1 cellular context compared by ENCODE assay signal in genomic region chr18:9838144-9838877, GRCh38.
TF ChIP-seq lines count a peak whose summit lies in the region.

No MANE protein-coding gene starts in this region.

TF ChIP-seq in H1, 55 proteins besides CTCF, POLR2A, EP300 and RAD21 (continued from another document):
- 0 out of 2 replicates have a peak, but pooled peaks have one; percentile 44 for TF ChIP-seq RBBP5 (IDR thresholded peaks at IDR 0.05; ENCODE audit: borderline replicate concordance, low read depth, low read length)
- peak; percentile 85; the same call in 1 of the 2 replicates for TF ChIP-seq TEAD4 (IDR thresholded peaks at IDR 0.05; ENCODE audit: low read depth, low read length)
- no peak for TF ChIP-seq HDAC2 (IDR thresholded peaks at IDR 0.05; ENCODE audit: borderline replicate concordance in 1 of 2, low read depth in 2 of 2, low read length in 2 of 2)
- TF ChIP-seq BCL11A (IDR thresholded peaks at IDR 0.05; ENCODE audit: low read depth in 2 of 2, low read length in 2 of 2): peak in 1 of 2 experiments; percentile 65
- TF ChIP-seq TBP (IDR thresholded peaks at IDR 0.05; ENCODE audit: low read depth, low read length): no peak
- 0 out of 2 replicates have a peak, but pooled peaks have one; percentile 25 for TF ChIP-seq TCF12 (IDR thresholded peaks at IDR 0.05; ENCODE audit: low read depth, low read length)
